ENCODE assay signal across 27 cellular contexts in the genomic region with DNA sequence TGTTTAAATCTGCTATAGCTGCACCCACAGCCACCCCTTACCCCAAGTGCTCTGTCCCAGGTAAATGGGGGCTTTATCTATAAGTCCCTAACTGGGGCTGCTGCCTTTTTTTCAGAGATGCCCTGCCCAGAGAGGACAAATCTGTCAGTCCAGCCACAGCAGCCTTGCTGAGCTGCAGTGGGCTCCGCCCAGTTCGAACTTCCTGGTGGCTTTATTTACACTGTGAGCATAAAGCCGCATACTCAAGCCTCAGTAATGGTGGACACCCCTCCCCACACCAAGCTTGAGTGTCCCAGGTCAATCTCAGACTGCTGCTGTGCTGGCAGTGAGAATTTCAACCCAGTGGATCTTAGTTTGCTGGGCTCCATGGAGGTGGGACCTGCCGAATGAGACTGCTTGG.
"Had no signal": no experiment of that assay in that cellular context is flagged by ENCODE, and none has a peak within 500 bp of the region (broad histone marks: within the 10 kb centered on the region; RNA-seq: fewer than 3 reads in every experiment).

No MANE protein-coding gene starts in this region.

- H3K27ac ChIP-seq: body of pancreas, cardiac muscle cell, coronary artery, dorsolateral prefrontal cortex had no signal

- ATAC-seq: activated T-cell treated with anti-CD3 and anti-CD28 coated beads, Interleukin-2, amount 50 U/mL, for 4 hours; activated T-helper 17 cell treated with anti-CD3 and anti-CD28 coated beads, Interleukin-2, amount 50 U/mL, for 72 hours; body of pancreas; esophagus mucosa; T-helper 17 cell; WTC11 had no signal

- H3K36me3 ChIP-seq: cardiac muscle cell had no signal

- DNase-seq: activated CD4-positive, alpha-beta memory T cell treated with anti-CD3 and anti-CD28 coated beads, Interleukin-2, amount 10 ng/mL, durations not matched to agents 7 days and 5 days; activated CD4-positive, alpha-beta T cell treated with anti-CD3 and anti-CD28 coated beads for 1 hour; activated CD4-positive, alpha-beta T cell treated with anti-CD3 and anti-CD28 coated beads for 4 hours; activated CD4-positive, alpha-beta T cell treated with anti-CD3 and anti-CD28 coated beads, Interleukin-2, amount 10 ng/mL, durations not matched to agents 7 days and 5 days; activated CD4-positive, alpha-beta T cell treated with anti-CD3 and anti-CD28 coated beads, Interleukin-2, amount 50 U/mL, for 4 hours; activated effector memory CD4-positive, alpha-beta T cell treated with Interleukin-2 at 50 U/mL for 16 hours; activated gamma-delta T cell treated with Interleukin-2 at 50 U/mL for 16 hours; activated naive CD4-positive, alpha-beta T cell treated with anti-CD3 and anti-CD28 coated beads, Interleukin-2, amount 50 U/mL, for 16 hours; activated naive CD4-positive, alpha-beta T cell treated with Interleukin-2 at 50 U/mL for 16 hours; activated T-cell treated with anti-CD3 and anti-CD28 coated beads, Interleukin-2, amount 50 U/mL, for 4 hours; amygdala; aorta; body of pancreas; central memory CD4-positive, alpha-beta T cell; cerebellar nuclear complex; dorsolateral prefrontal cortex; effector memory CD4-positive, alpha-beta T cell; endodermal cell; foreskin fibroblast; head of caudate nucleus; T-helper 1 cell; T-helper 17 cell had no signal

- H3K4me1 ChIP-seq: body of pancreas had no signal

- H3K4me3 ChIP-seq: body of pancreas, cardiac muscle cell, coronary artery, dorsolateral prefrontal cortex had no signal

- H3K27me3 ChIP-seq: body of pancreas, cardiac muscle cell had no signal
